2 cellular contexts compared by ENCODE assay signal in the genomic region with DNA sequence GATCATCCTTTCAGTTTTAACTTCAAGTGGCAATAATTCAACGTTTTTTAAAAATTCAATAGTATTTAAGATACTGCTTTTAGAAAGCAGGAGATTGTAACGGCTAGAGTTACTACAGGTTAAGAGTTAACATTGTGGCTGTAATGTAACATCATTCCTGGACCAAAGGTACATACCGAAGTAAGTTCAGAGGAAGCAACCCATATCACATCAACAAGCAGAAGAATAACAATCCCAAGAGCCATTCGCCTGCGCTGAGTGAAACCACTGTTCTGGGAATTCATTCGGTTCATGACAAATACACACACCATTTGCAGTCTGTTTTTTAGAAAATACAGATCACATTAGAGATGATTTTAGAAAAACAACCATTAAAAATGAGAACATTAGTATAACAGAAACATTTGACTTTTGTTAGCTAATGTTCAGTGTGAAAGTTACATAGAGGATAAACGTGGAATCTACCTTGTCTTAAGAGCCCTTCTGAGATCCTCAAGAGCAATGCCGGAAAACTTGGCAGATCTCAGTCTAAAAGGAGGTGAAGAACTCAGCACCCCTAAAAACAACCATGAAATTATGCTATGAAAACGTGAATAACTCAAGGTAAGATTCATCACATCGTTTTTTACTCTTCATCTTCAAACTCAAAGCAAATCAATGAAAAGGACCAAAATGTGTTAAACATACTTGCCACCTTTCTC.
TF ChIP-seq lines count a peak whose summit lies in the region.

No MANE protein-coding gene starts in this region.

TF ChIP-seq in SK-N-SH, 30 proteins besides CTCF, POLR2A, EP300 and RAD21 (continued from another document):
- TF ChIP-seq, protein P1, sequence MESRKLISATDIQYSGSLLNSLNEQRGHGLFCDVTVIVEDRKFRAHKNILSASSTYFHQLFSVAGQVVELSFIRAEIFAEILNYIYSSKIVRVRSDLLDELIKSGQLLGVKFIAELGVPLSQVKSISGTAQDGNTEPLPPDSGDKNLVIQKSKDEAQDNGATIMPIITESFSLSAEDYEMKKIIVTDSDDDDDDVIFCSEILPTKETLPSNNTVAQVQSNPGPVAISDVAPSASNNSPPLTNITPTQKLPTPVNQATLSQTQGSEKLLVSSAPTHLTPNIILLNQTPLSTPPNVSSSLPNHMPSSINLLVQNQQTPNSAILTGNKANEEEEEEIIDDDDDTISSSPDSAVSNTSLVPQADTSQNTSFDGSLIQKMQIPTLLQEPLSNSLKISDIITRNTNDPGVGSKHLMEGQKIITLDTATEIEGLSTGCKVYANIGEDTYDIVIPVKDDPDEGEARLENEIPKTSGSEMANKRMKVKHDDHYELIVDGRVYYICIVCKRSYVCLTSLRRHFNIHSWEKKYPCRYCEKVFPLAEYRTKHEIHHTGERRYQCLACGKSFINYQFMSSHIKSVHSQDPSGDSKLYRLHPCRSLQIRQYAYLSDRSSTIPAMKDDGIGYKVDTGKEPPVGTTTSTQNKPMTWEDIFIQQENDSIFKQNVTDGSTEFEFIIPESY (IDR thresholded peaks at IDR 0.05; ENCODE audit: borderline replicate concordance, low read depth), result no peak
- TF ChIP-seq EZH2phosphoT487 (IDR thresholded peaks at IDR 0.05; ENCODE audit: borderline replicate concordance, low read depth), result no peak
- no peak for TF ChIP-seq TEAD4 (IDR thresholded peaks at IDR 0.05; ENCODE audit: borderline replicate concordance, insufficient read depth)
- TF ChIP-seq FOXM1 (IDR thresholded peaks at IDR 0.05; ENCODE audit: low read depth), result no peak
- TF ChIP-seq RCOR1 (IDR thresholded peaks at IDR 0.05; ENCODE audit: low read length), result no peak
- TF ChIP-seq MEF2A (IDR thresholded peaks at IDR 0.05; ENCODE audit: borderline replicate concordance, low read depth), result no peak
- TF ChIP-seq CHD2 (IDR thresholded peaks at IDR 0.05; ENCODE audit: low read length, partially characterized antibody), result no peak
- TF ChIP-seq, protein P2, sequence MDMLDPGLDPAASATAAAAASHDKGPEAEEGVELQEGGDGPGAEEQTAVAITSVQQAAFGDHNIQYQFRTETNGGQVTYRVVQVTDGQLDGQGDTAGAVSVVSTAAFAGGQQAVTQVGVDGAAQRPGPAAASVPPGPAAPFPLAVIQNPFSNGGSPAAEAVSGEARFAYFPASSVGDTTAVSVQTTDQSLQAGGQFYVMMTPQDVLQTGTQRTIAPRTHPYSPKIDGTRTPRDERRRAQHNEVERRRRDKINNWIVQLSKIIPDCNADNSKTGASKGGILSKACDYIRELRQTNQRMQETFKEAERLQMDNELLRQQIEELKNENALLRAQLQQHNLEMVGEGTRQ (IDR thresholded peaks at IDR 0.05; ENCODE audit: borderline replicate concordance, low read depth, low read length), result no peak

TF ChIP-seq in SK-N-SH treated with all-trans-retinoic acid at 6 μM for 48 hours, 23 proteins besides CTCF, POLR2A, EP300 and RAD21 (continued from another document):
- TF ChIP-seq, protein P3, sequence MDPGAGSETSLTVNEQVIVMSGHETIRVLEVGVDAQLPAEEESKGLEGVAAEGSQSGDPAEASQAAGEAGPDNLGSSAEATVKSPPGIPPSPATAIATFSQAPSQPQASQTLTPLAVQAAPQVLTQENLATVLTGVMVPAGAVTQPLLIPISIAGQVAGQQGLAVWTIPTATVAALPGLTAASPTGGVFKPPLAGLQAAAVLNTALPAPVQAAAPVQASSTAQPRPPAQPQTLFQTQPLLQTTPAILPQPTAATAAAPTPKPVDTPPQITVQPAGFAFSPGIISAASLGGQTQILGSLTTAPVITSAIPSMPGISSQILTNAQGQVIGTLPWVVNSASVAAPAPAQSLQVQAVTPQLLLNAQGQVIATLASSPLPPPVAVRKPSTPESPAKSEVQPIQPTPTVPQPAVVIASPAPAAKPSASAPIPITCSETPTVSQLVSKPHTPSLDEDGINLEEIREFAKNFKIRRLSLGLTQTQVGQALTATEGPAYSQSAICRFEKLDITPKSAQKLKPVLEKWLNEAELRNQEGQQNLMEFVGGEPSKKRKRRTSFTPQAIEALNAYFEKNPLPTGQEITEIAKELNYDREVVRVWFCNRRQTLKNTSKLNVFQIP (CRISPR knock-in tag; IDR thresholded peaks at IDR 0.05; ENCODE audit: borderline replicate concordance, low read depth), result no peak
- TF ChIP-seq ZFP3 (CRISPR knock-in tag; IDR thresholded peaks at IDR 0.05), result no peak
- TF ChIP-seq TOX (CRISPR knock-in tag; IDR thresholded peaks at IDR 0.05; ENCODE audit: borderline replicate concordance), result no peak
- TF ChIP-seq ESRRG (CRISPR knock-in tag; IDR thresholded peaks at IDR 0.05), result no peak
- TF ChIP-seq ZFP30 (CRISPR knock-in tag; IDR thresholded peaks at IDR 0.05), result no peak
- TF ChIP-seq CSDC2 (CRISPR knock-in tag; IDR thresholded peaks at IDR 0.05), result no peak
